Comparison of ENCODE assay signal across 17 cellular contexts in genomic region chr7:143518521-143518920, GRCh38. TPM values are rescaled to one million over a fixed set of nuclear protein-coding genes. Genes with fewer than 3 reads are reported as not detected.
"Had no signal": no experiment of that assay in that cellular context is flagged by ENCODE, and none has a peak within 500 bp of the region (broad histone marks: within the 10 kb centered on the region; RNA-seq: fewer than 3 reads in every experiment).

No MANE protein-coding gene starts in this region.

- H3K4me3 Mint-ChIP-seq: activated naive CD4-positive, alpha-beta T cell treated with anti-CD3 and anti-CD28 coated beads for 36 hours; dendritic cell treated with granulocyte-macrophage colony-stimulating factor and Interleukin-4, amounts not matched to agents 40 ng/mL and 50 ng/mL, for 4 days; T-helper 2 cell treated with Interferon-gamma antibody and Interleukin-4, amounts not matched to agents 5 μg/mL and 100 μg/mL, for 36 hours had no signal

- H3K27ac Mint-ChIP-seq: activated naive CD4-positive, alpha-beta T cell treated with anti-CD3 and anti-CD28 coated beads for 36 hours; activated T-helper 2 cell treated with anti-CD3 and anti-CD28 coated beads, Interferon-gamma antibody, Interleukin-2, Interleukin-4, amounts not matched to agents 10 μg/mL and 5 μg/mL and 100 μg/mL, durations not matched to agents 14 hours and 24 hours and 36 hours; dendritic cell treated with granulocyte-macrophage colony-stimulating factor and Interleukin-4, amounts not matched to agents 40 ng/mL and 50 ng/mL, for 4 days; T-helper 2 cell treated with Interferon-gamma antibody and Interleukin-4, amounts not matched to agents 5 μg/mL and 100 μg/mL, for 36 hours had no signal

- DNase-seq: activated CD4-positive, alpha-beta T cell treated with anti-CD3 and anti-CD28 coated beads, Interleukin-2, amount 50 U/mL, for 4 hours; activated naive CD4-positive, alpha-beta T cell treated with anti-CD3 and anti-CD28 coated beads for 36 hours; central memory CD4-positive, alpha-beta T cell; head of caudate nucleus; left cardiac atrium; pancreas; stimulated activated CD4-positive, alpha-beta T cell treated with anti-CD3 and anti-CD28 coated beads, Interleukin-4, amount 100 ng/mL, for 24 hours; stimulated activated naive CD4-positive, alpha-beta T cell treated with Interleukin-2 at 50 U/mL for 16 hours; substantia nigra; transverse colon had no signal

- H3K9me3 ChIP-seq: pancreas, transverse colon had no signal

- ATAC-seq: activated CD4-positive, CD25-positive, alpha-beta regulatory T cell treated with anti-CD3 and anti-CD28 coated beads, Interleukin-2, amount 50 U/mL, for 24 hours; left cardiac atrium; pancreas had no signal

- H3K27ac ChIP-seq: pancreas, transverse colon had no signal

- H3K36me3 ChIP-seq: pancreas, transverse colon had no signal

- H3K27me3 Mint-ChIP-seq: dendritic cell treated with granulocyte-macrophage colony-stimulating factor and Interleukin-4, amounts not matched to agents 40 ng/mL and 50 ng/mL, for 4 days had no signal

- H3K27me3 ChIP-seq: pancreas, transverse colon had no signal

- H3K9me3 Mint-ChIP-seq: activated naive CD4-positive, alpha-beta T cell treated with anti-CD3 and anti-CD28 coated beads for 36 hours; activated T-helper 2 cell treated with anti-CD3 and anti-CD28 coated beads, Interferon-gamma antibody, Interleukin-2, Interleukin-4, amounts not matched to agents 10 μg/mL and 5 μg/mL and 100 μg/mL, durations not matched to agents 14 hours and 24 hours and 36 hours; dendritic cell treated with granulocyte-macrophage colony-stimulating factor and Interleukin-4, amounts not matched to agents 40 ng/mL and 50 ng/mL, for 4 days; T-helper 2 cell treated with Interferon-gamma antibody and Interleukin-4, amounts not matched to agents 5 μg/mL and 100 μg/mL, for 36 hours had no signal

- H3K4me3 ChIP-seq: lung, pancreas, transverse colon had no signal

- H3K4me1 ChIP-seq: pancreas, transverse colon had no signal

RNA-seq across cellular contexts. Expression of gene TAS2R41, which starts 40.8 kb away (rescaled TPM):
- total RNA-seq: activated naive CD4-positive, alpha-beta T cell treated with anti-CD3 and anti-CD28 coated beads for 36 hours; activated T-helper 2 cell treated with anti-CD3 and anti-CD28 coated beads, Interferon-gamma antibody, Interleukin-2, Interleukin-4, amounts not matched to agents 10 μg/mL and 5 μg/mL and 100 μg/mL, durations not matched to agents 14 hours and 24 hours and 36 hours; epithelial cell of proximal tubule; frontal cortex; transverse colon had no signal
- polyA plus RNA-seq: lung, pancreas had no signal

RNA-seq across cellular contexts. Expression of gene CTAGE15, which starts 53.1 kb away (rescaled TPM):
- total RNA-seq: activated naive CD4-positive, alpha-beta T cell treated with anti-CD3 and anti-CD28 coated beads for 36 hours; left cardiac atrium had no signal
- polyA plus RNA-seq: pancreas had no signal
